ENCODE assay signal across 1 cellular context in genomic region chr20:44410583-44411019, GRCh38.
A peak's percentile ranks its signal among the peaks of the same experiment; 100 is the strongest.
TF ChIP-seq lines count a peak whose summit lies in the region.

No MANE protein-coding gene starts in this region.

TF ChIP-seq in HepG2, 621 proteins besides CTCF, POLR2A, EP300 and RAD21 (continued from another document):
- TF ChIP-seq, protein P1, sequence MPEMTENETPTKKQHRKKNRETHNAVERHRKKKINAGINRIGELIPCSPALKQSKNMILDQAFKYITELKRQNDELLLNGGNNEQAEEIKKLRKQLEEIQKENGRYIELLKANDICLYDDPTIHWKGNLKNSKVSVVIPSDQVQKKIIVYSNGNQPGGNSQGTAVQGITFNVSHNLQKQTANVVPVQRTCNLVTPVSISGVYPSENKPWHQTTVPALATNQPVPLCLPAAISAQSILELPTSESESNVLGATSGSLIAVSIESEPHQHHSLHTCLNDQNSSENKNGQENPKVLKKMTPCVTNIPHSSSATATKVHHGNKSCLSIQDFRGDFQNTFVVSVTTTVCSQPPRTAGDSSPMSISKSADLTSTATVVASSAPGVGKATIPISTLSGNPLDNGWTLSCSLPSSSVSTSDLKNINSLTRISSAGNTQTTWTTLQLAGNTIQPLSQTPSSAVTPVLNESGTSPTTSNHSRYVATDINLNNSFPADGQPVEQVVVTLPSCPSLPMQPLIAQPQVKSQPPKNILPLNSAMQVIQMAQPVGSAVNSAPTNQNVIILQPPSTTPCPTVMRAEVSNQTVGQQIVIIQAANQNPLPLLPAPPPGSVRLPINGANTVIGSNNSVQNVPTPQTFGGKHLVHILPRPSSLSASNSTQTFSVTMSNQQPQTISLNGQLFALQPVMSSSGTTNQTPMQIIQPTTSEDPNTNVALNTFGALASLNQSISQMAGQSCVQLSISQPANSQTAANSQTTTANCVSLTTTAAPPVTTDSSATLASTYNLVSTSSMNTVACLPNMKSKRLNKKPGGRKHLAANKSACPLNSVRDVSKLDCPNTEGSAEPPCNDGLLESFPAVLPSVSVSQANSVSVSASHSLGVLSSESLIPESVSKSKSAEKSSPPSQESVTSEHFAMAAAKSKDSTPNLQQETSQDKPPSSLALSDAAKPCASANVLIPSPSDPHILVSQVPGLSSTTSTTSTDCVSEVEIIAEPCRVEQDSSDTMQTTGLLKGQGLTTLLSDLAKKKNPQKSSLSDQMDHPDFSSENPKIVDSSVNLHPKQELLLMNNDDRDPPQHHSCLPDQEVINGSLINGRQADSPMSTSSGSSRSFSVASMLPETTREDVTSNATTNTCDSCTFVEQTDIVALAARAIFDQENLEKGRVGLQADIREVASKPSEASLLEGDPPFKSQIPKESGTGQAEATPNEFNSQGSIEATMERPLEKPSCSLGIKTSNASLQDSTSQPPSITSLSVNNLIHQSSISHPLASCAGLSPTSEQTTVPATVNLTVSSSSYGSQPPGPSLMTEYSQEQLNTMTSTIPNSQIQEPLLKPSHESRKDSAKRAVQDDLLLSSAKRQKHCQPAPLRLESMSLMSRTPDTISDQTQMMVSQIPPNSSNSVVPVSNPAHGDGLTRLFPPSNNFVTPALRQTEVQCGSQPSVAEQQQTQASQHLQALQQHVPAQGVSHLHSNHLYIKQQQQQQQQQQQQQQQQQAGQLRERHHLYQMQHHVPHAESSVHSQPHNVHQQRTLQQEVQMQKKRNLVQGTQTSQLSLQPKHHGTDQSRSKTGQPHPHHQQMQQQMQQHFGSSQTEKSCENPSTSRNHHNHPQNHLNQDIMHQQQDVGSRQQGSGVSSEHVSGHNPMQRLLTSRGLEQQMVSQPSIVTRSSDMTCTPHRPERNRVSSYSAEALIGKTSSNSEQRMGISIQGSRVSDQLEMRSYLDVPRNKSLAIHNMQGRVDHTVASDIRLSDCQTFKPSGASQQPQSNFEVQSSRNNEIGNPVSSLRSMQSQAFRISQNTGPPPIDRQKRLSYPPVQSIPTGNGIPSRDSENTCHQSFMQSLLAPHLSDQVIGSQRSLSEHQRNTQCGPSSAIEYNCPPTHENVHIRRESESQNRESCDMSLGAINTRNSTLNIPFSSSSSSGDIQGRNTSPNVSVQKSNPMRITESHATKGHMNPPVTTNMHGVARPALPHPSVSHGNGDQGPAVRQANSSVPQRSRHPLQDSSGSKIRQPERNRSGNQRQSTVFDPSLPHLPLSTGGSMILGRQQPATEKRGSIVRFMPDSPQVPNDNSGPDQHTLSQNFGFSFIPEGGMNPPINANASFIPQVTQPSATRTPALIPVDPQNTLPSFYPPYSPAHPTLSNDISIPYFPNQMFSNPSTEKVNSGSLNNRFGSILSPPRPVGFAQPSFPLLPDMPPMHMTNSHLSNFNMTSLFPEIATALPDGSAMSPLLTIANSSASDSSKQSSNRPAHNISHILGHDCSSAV (CRISPR knock-in tag; IDR thresholded peaks at IDR 0.05; ENCODE audit: borderline replicate concordance): peak; percentile 64; the same call in 1 of the 2 replicates
- TF ChIP-seq ZNF354B (CRISPR knock-in tag; IDR thresholded peaks at IDR 0.05) (0 out of 2 replicates have a peak, but pooled peaks have one; percentile 67), ZSCAN9 (CRISPR knock-in tag; IDR thresholded peaks at IDR 0.05; ENCODE audit: borderline replicate concordance) (0 out of 2 replicates have a peak, but pooled peaks have one; percentile 30), ZNF572 (CRISPR knock-in tag; IDR thresholded peaks at IDR 0.05) (peak; percentile 92; the same call in 1 of the 2 replicates), ZNF546 (CRISPR knock-in tag; conservative IDR thresholded peaks at IDR 0.05) (peak; percentile 94; the same call in 1 of the 2 replicates), EED (CRISPR knock-in tag; IDR thresholded peaks at IDR 0.05) (no peak), DNMT1 (CRISPR knock-in tag; IDR thresholded peaks at IDR 0.05) (0 out of 2 replicates have a peak, but pooled peaks have one; percentile 26), ELF1 (CRISPR knock-in tag; IDR thresholded peaks at IDR 0.05) (no peak), ZNF629 (CRISPR knock-in tag; conservative IDR thresholded peaks at IDR 0.05) (peak; percentile 83), ZC3H4 (CRISPR knock-in tag; IDR thresholded peaks at IDR 0.05; ENCODE audit: borderline replicate concordance) (0 out of 2 replicates have a peak, but pooled peaks have one; percentile 48), ARID3A (IDR thresholded peaks at IDR 0.05; ENCODE audit: low read depth, low read length) (no peak), NFYC (CRISPR knock-in tag; IDR thresholded peaks at IDR 0.05) (no peak), ZNF496 (CRISPR knock-in tag; IDR thresholded peaks at IDR 0.05; ENCODE audit: insufficient replicate concordance) (no peak), MAX (IDR thresholded peaks at IDR 0.05) (peak; percentile 9; the same call in 1 of the 2 replicates), CAMTA2 (CRISPR knock-in tag; IDR thresholded peaks at IDR 0.05; ENCODE audit: borderline replicate concordance) (peak; percentile 32; the same call in 1 of the 2 replicates), ZNF329 (CRISPR knock-in tag; IDR thresholded peaks at IDR 0.05; ENCODE audit: low read depth) (no peak), HDAC6 (IDR thresholded peaks at IDR 0.05; ENCODE audit: low read depth, low read length) (0 out of 2 replicates have a peak, but pooled peaks have one; percentile 31), ZNF501 (CRISPR knock-in tag; IDR thresholded peaks at IDR 0.05) (peak; percentile 91), FOXA1 (IDR thresholded peaks at IDR 0.05) (no peak), FOXA1 (CRISPR knock-in tag; IDR thresholded peaks at IDR 0.05) (no peak), ERF (CRISPR knock-in tag; IDR thresholded peaks at IDR 0.05) (no peak), SRY (CRISPR knock-in tag; IDR thresholded peaks at IDR 0.05) (peak; percentile 9; the same call in 1 of the 2 replicates), TRAFD1 (CRISPR knock-in tag; IDR thresholded peaks at IDR 0.05; ENCODE audit: borderline replicate concordance) (peak; percentile 11; the same call in 1 of the 2 replicates)
- TF ChIP-seq, protein P2, sequence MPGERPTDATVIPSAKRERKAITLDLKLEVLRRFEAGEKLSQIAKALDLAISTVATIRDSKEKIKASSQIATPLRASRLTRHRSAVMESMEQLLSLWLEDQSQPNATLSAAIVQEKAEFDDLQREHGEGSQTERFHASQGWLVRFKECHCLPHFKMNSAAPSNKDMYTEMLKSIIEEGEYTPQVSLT (CRISPR knock-in tag; IDR thresholded peaks at IDR 0.05; ENCODE audit: borderline replicate concordance, low read depth): no peak
- TF ChIP-seq, protein P3, sequence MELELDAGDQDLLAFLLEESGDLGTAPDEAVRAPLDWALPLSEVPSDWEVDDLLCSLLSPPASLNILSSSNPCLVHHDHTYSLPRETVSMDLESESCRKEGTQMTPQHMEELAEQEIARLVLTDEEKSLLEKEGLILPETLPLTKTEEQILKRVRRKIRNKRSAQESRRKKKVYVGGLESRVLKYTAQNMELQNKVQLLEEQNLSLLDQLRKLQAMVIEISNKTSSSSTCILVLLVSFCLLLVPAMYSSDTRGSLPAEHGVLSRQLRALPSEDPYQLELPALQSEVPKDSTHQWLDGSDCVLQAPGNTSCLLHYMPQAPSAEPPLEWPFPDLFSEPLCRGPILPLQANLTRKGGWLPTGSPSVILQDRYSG (CRISPR knock-in tag; IDR thresholded peaks at IDR 0.05): 0 out of 2 replicates have a peak, but pooled peaks have one; percentile 47
- TF ChIP-seq, protein P4, sequence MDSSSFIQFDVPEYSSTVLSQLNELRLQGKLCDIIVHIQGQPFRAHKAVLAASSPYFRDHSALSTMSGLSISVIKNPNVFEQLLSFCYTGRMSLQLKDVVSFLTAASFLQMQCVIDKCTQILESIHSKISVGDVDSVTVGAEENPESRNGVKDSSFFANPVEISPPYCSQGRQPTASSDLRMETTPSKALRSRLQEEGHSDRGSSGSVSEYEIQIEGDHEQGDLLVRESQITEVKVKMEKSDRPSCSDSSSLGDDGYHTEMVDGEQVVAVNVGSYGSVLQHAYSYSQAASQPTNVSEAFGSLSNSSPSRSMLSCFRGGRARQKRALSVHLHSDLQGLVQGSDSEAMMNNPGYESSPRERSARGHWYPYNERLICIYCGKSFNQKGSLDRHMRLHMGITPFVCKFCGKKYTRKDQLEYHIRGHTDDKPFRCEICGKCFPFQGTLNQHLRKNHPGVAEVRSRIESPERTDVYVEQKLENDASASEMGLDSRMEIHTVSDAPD (CRISPR knock-in tag; IDR thresholded peaks at IDR 0.05): 0 out of 2 replicates have a peak, but pooled peaks have one; percentile 16
- TF ChIP-seq, protein P5, sequence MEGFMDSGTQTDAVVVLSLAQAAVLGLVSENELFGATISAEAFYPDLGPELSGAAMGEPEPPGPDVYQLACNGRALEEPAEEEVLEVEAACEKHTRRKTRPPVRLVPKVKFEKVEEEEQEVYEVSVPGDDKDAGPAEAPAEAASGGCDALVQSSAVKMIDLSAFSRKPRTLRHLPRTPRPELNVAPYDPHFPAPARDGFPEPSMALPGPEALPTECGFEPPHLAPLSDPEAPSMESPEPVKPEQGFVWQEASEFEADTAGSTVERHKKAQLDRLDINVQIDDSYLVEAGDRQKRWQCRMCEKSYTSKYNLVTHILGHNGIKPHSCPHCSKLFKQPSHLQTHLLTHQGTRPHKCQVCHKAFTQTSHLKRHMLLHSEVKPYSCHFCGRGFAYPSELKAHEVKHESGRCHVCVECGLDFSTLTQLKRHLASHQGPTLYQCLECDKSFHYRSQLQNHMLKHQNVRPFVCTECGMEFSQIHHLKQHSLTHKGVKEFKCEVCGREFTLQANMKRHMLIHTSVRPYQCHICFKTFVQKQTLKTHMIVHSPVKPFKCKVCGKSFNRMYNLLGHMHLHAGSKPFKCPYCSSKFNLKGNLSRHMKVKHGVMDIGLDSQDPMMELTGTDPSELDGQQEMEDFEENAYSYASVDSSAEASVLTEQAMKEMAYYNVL (CRISPR knock-in tag; IDR thresholded peaks at IDR 0.05; ENCODE audit: borderline replicate concordance): 0 out of 2 replicates have a peak, but pooled peaks have one; percentile 6
- TF ChIP-seq, protein P6, sequence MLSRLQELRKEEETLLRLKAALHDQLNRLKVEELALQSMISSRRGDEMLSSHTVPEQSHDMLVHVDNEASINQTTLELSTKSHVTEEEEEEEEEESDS (CRISPR knock-in tag; IDR thresholded peaks at IDR 0.05; ENCODE audit: borderline replicate concordance): peak; percentile 52; the same call in 1 of the 2 replicates
- TF ChIP-seq, protein P7, sequence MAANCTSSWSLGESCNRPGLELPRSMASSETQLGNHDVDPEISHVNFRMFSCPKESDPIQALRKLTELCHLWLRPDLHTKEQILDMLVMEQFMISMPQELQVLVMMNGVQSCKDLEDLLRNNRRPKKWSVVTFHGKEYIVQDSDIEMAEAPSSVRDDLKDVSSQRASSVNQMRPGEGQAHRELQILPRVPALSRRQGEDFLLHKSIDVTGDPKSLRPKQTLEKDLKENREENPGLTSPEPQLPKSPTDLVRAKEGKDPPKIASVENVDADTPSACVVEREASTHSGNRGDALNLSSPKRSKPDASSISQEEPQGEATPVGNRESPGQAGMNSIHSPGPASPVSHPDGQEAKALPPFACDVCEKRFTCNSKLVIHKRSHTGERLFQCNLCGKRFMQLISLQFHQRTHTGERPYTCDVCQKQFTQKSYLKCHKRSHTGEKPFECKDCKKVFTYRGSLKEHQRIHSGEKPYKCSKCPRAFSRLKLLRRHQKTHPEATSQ (CRISPR knock-in tag; IDR thresholded peaks at IDR 0.05; ENCODE audit: borderline replicate concordance): 0 out of 2 replicates have a peak, but pooled peaks have one; percentile 36
